ENCODE assay signal across 8 cellular contexts in genomic region chr6:38012573-38012972, GRCh38.
DNase-seq lines count a peak whose midpoint lies in the region; ATAC-seq and TF ChIP-seq lines count a peak whose summit lies in the region.

No MANE protein-coding gene starts in this region.

- TF ChIP-seq CTCF in dorsolateral prefrontal cortex (IDR thresholded peaks at IDR 0.05 in 54 of 56, conservative IDR thresholded peaks at IDR 0.05 in 2 of 56; ENCODE audit: low read depth in 1 of 56, partially characterized antibody in 56 of 56) (peak; percentile 32 to 80 (median 64)), mucosa of descending colon (IDR thresholded peaks at IDR 0.05) (no peak)

- no peaks in the 10 kb centered on the region for H3K27me3 ChIP-seq in CD4-positive, alpha-beta memory T cell (ENCODE audit: insufficient read depth, low read length)
- H3K27me3 ChIP-seq in dorsolateral prefrontal cortex = no peaks in the 10 kb centered on the region

- H3K27me3 Mint-ChIP-seq in CD4-positive, alpha-beta memory T cell = no peaks in the 10 kb centered on the region
- no peaks in the 10 kb centered on the region for H3K27me3 Mint-ChIP-seq in activated T-helper 1 cell treated with anti-CD3 and anti-CD28 coated beads, Interleukin-12 subunit alpha, Interleukin-12 subunit beta, Interleukin-2, Interleukin-4 antibody, amounts not matched to agents 30 ng/mL and 10 ng/mL and 1 ng/mL, durations not matched to agents 14 hours and 24 hours and 36 hours (ENCODE audit: insufficient read depth)

- no peaks in the 10 kb centered on the region for H3K4me1 ChIP-seq in CD4-positive, alpha-beta memory T cell (ENCODE audit: insufficient read depth, low read length)
- peaks cover 6% of the 10 kb centered on the region for H3K4me1 ChIP-seq in mucosa of descending colon (ENCODE audit: low read depth)

- CTCF ChIA-PET in CD4-positive, alpha-beta memory T cell (lab: Charles Lee; ENCODE audit: partially characterized antibody) = interaction anchor here (0.9 kb wide), 1 partner anchor 217 kb away, joined by 3 read pairs; no protein-coding TSS in a partner anchor

- peaks cover 0 to 4% of the 10 kb centered on the region in 2 donors for H3K9me3 ChIP-seq in CD4-positive, alpha-beta memory T cell (ENCODE audit: control insufficient read depth in 1 of 2, low read length in 2 of 2)
- H3K9me3 ChIP-seq in mucosa of descending colon = peaks cover 7% of the 10 kb centered on the region

- H3K36me3 Mint-ChIP-seq in CD4-positive, alpha-beta memory T cell = peaks cover 7 to 10% of the 10 kb centered on the region in 2 donors
- no peaks in the 10 kb centered on the region for H3K36me3 Mint-ChIP-seq in activated T-helper 1 cell treated with anti-CD3 and anti-CD28 coated beads, Interleukin-12 subunit alpha, Interleukin-12 subunit beta, Interleukin-2, Interleukin-4 antibody, amounts not matched to agents 30 ng/mL and 10 ng/mL and 1 ng/mL, durations not matched to agents 14 hours and 24 hours and 36 hours (ENCODE audit: low read depth)

- H3K9me3 Mint-ChIP-seq in CD4-positive, alpha-beta memory T cell = peaks cover 5 to 14% (median 9%) of the 10 kb centered on the region in 8 donors
- H3K9me3 Mint-ChIP-seq in activated T-helper 1 cell treated with anti-CD3 and anti-CD28 coated beads, Interleukin-12 subunit alpha, Interleukin-12 subunit beta, Interleukin-2, Interleukin-4 antibody, amounts not matched to agents 30 ng/mL and 10 ng/mL and 1 ng/mL, durations not matched to agents 14 hours and 24 hours and 36 hours = no peaks in the 10 kb centered on the region

- no peaks in the 10 kb centered on the region for H3K36me3 ChIP-seq in CD4-positive, alpha-beta memory T cell (ENCODE audit: insufficient read depth, low read length)
- H3K36me3 ChIP-seq in mucosa of descending colon (ENCODE audit: low read depth) = no peaks in the 10 kb centered on the region

- DNase-seq in CD4-positive, alpha-beta memory T cell = peak in 3 of 5 donors; percentile 3 to 5 (median 4)
- DNase-seq in H4 (ENCODE audit: low spot score) = peak; percentile 52
- peak; percentile 32 for DNase-seq in OCI-M2 (lab: John Stamatoyannopoulos, UW; ENCODE audit: unreplicated experiment)
- DNase-seq in dorsolateral prefrontal cortex = peak in 4 of 10 donors; percentile 19 to 47 (median 36)
- DNase-seq in mucosa of descending colon = no peak
- no peak for DNase-seq in NCI-H1930 (lab: John Stamatoyannopoulos, UW)
- DNase-seq in activated T-helper 1 cell treated with anti-CD3 and anti-CD28 coated beads, Interleukin-12 subunit alpha, Interleukin-12 subunit beta, Interleukin-2, Interleukin-4 antibody, amounts not matched to agents 30 ng/mL and 10 ng/mL and 1 ng/mL, durations not matched to agents 14 hours and 24 hours and 36 hours (ENCODE audit: low spot score) = no peak

- peak; percentile 65 for ATAC-seq in mucosa of descending colon
- ATAC-seq in HG02798 (IDR thresholded peaks at IDR 0.05; ENCODE audit: poor library complexity, unreplicated experiment) = no peak

- H3K27ac ChIP-seq in CD4-positive, alpha-beta memory T cell (ENCODE audit: low read depth, low read length) = no peak overlapping the region
- H3K27ac ChIP-seq in dorsolateral prefrontal cortex = no peak overlapping the region

- POLR2A ChIA-PET in CD4-positive, alpha-beta memory T cell (lab: Charles Lee; ENCODE audit: partially characterized antibody) = no interaction called here

- no peak overlapping the region for H3K4me3 ChIP-seq in CD4-positive, alpha-beta memory T cell (ENCODE audit: low read length in 2 of 2)
- H3K4me3 ChIP-seq in dorsolateral prefrontal cortex (no peak overlapping the region), mucosa of descending colon (no peak overlapping the region)

- H3K27ac Mint-ChIP-seq in CD4-positive, alpha-beta memory T cell = no peak overlapping the region
- H3K27ac Mint-ChIP-seq in activated T-helper 1 cell treated with anti-CD3 and anti-CD28 coated beads, Interleukin-12 subunit alpha, Interleukin-12 subunit beta, Interleukin-2, Interleukin-4 antibody, amounts not matched to agents 30 ng/mL and 10 ng/mL and 1 ng/mL, durations not matched to agents 14 hours and 24 hours and 36 hours = no peak overlapping the region

- H3K4me1 Mint-ChIP-seq in CD4-positive, alpha-beta memory T cell = peaks cover 22 to 34% (median 24%) of the 10 kb centered on the region in 4 donors
- H3K4me1 Mint-ChIP-seq in activated T-helper 1 cell treated with anti-CD3 and anti-CD28 coated beads, Interleukin-12 subunit alpha, Interleukin-12 subunit beta, Interleukin-2, Interleukin-4 antibody, amounts not matched to agents 30 ng/mL and 10 ng/mL and 1 ng/mL, durations not matched to agents 14 hours and 24 hours and 36 hours (ENCODE audit: low read depth) = peaks cover 6% of the 10 kb centered on the region

- intact Hi-C loops in CD4-positive, alpha-beta memory T cell (cut with micrococcal nuclease) = loop anchor here (1.0 kb wide), 1 partner anchor 221 kb away; no protein-coding TSS in a partner anchor
- intact Hi-C loops in dorsolateral prefrontal cortex (cut with DNase I) (loop anchor here (1.0 to 10.0 kb wide), 3 partner anchors 220 to 308 kb away; no protein-coding TSS in a partner anchor), mucosa of descending colon (cut with DNase I, micrococcal nuclease) (no loop called here)
- intact Hi-C loops in activated T-helper 1 cell treated with anti-CD3 and anti-CD28 coated beads, Interleukin-12 subunit alpha, Interleukin-12 subunit beta, Interleukin-2, Interleukin-4 antibody, amounts not matched to agents 30 ng/mL and 10 ng/mL and 1 ng/mL, durations not matched to agents 14 hours and 24 hours and 36 hours (cut with micrococcal nuclease) = loop anchor here (1.0 to 2.0 kb wide), 3 partner anchors 221 to 316 kb away; partner anchors contain the start of gene MDGA1

- peak overlapping the region in 1 of 8 donors; percentile 52 for H3K4me3 Mint-ChIP-seq in CD4-positive, alpha-beta memory T cell
- H3K4me3 Mint-ChIP-seq in activated T-helper 1 cell treated with anti-CD3 and anti-CD28 coated beads, Interleukin-12 subunit alpha, Interleukin-12 subunit beta, Interleukin-2, Interleukin-4 antibody, amounts not matched to agents 30 ng/mL and 10 ng/mL and 1 ng/mL, durations not matched to agents 14 hours and 24 hours and 36 hours = no peak overlapping the region

Comparison
In these comparisons a context has a peak if more than half of its experiments do, and no peak if none do; other contexts are left out.
1. DNase-seq: peak in CD4-positive, alpha-beta memory T cell (3 of 5), H4 (single experiment) and OCI-M2 (single experiment); none in mucosa of descending colon (0 of 3), NCI-H1930 (0 of 2) and activated T-helper 1 cell treated with anti-CD3 and anti-CD28 coated beads, Interleukin-12 subunit alpha, Interleukin-12 subunit beta, Interleukin-2, Interleukin-4 antibody, amounts not matched to agents 30 ng/mL and 10 ng/mL and 1 ng/mL, durations not matched to agents 14 hours and 24 hours and 36 hours (single experiment).
2. intact Hi-C loops: an anchor here in CD4-positive, alpha-beta memory T cell (1.0 kb wide), dorsolateral prefrontal cortex (1.0 to 10.0 kb wide) and activated T-helper 1 cell treated with anti-CD3 and anti-CD28 coated beads, Interleukin-12 subunit alpha, Interleukin-12 subunit beta, Interleukin-2, Interleukin-4 antibody, amounts not matched to agents 30 ng/mL and 10 ng/mL and 1 ng/mL, durations not matched to agents 14 hours and 24 hours and 36 hours (1.0 to 2.0 kb wide); none called in mucosa of descending colon.